ENCODE assay signal across 1 cellular context in the genomic region with DNA sequence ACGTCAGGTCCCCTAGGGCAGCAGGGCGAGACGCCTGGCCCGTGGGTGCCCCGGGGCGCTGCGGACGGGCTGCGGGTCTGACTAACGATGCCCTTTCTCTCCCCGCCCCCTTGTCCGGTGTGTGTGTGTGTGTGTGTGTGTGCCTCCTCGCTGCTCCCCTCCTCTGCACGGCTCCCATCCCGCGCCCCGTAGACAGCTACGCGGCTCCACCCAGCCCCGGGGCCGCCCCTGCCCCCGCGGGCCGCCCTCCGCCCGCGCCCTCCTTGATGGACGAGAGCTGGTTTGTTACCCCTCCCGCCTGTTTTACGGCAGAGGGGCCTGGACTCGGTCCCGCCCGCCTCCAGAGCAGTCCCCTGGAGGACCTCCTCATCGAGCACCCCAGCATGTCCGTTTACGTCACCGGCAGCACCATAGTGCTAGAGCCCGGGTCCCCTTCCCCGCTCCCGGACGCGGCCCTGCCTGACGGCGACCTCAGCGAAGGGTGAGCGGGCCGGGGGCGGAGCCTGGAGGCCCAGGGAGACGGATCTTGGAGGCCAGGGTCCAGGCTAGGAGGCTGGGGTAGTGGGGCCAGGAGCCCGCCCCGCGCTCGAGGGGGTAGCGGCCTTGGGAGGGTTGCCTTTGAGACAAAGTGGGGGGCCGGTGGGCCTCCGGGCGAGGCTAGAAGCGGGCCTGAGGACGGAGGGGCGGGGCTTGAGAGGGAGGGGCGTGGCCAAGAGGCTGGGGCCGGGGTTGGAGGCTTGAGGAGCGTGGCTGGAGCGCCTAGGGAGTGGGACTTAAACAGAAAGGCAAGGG.
TF ChIP-seq lines count a peak whose summit lies in the region.

No MANE protein-coding gene starts in this region.

TF ChIP-seq in H1, 55 proteins besides CTCF, POLR2A, EP300 and RAD21:
- TF ChIP-seq SIRT6 (IDR thresholded peaks at IDR 0.05; ENCODE audit: low read length) (no peak), CEBPB (IDR thresholded peaks at IDR 0.05; ENCODE audit: low read depth, low read length) (no peak), TEAD4 (IDR thresholded peaks at IDR 0.05; ENCODE audit: low read depth, low read length) (no peak), GTF2F1 (IDR thresholded peaks at IDR 0.05; ENCODE audit: borderline replicate concordance, low read depth, low read length) (no peak), HDAC2 (IDR thresholded peaks at IDR 0.05; ENCODE audit: borderline replicate concordance in 1 of 2, low read depth in 2 of 2, low read length in 2 of 2) (no peak), PHF8 (conservative IDR thresholded peaks at IDR 0.05; ENCODE audit: low read depth, low read length) (0 out of 2 replicates have a peak, but pooled peaks have one; percentile 22), HDAC6 (IDR thresholded peaks at IDR 0.05; ENCODE audit: low read depth, low read length) (no peak), JUN (IDR thresholded peaks at IDR 0.05; ENCODE audit: low read depth, low read length) (no peak), RXRA (IDR thresholded peaks at IDR 0.05; ENCODE audit: insufficient read depth, low read depth, low read length) (no peak), RBBP5 (IDR thresholded peaks at IDR 0.05; ENCODE audit: borderline replicate concordance, low read depth, low read length) (peak; percentile 24; the same call in 1 of the 2 replicates), RNF2 (IDR thresholded peaks at IDR 0.05; ENCODE audit: borderline replicate concordance, low read depth, low read length, missing control alignments, poor library complexity, severe bottlenecking) (peak; percentile 23), TCF12 (IDR thresholded peaks at IDR 0.05; ENCODE audit: low read depth, low read length) (no peak), SUZ12 (IDR thresholded peaks at IDR 0.05; ENCODE audit: low read length) (no peak), KDM4A (IDR thresholded peaks at IDR 0.05; ENCODE audit: low read depth, low read length, severe bottlenecking) (peak; percentile 74), CREB1 (IDR thresholded peaks at IDR 0.05) (peak; percentile 72), TAF1 (IDR thresholded peaks at IDR 0.05; ENCODE audit: low read depth, low read length) (no peak; the same call in 1 of the 2 replicates), TAF7 (optimal IDR thresholded peaks at IDR 0.05; ENCODE audit: borderline replicate concordance, low read depth, low read length) (no peak), SP1 (IDR thresholded peaks at IDR 0.05; ENCODE audit: low read depth, low read length) (0 out of 2 replicates have a peak, but pooled peaks have one; percentile 6), CBX8 (IDR thresholded peaks at IDR 0.05; ENCODE audit: borderline replicate concordance, low read depth, low read length) (no peak), ASH2L (IDR thresholded peaks at IDR 0.05; ENCODE audit: low read length) (peak; percentile 61), BCL11A (IDR thresholded peaks at IDR 0.05; ENCODE audit: low read depth in 2 of 2, low read length in 2 of 2) (no peak), SIN3A (conservative IDR thresholded peaks at IDR 0.05 in 1 of 2, IDR thresholded peaks at IDR 0.05 in 1 of 2; ENCODE audit: low read depth in 1 of 2, low read length in 2 of 2) (peak in 1 of 2 experiments; percentile 9; a peak in 1 of 4 replicates)
- TF ChIP-seq, protein P1, sequence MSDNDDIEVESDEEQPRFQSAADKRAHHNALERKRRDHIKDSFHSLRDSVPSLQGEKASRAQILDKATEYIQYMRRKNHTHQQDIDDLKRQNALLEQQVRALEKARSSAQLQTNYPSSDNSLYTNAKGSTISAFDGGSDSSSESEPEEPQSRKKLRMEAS (IDR thresholded peaks at IDR 0.05): no peak
